Comparison of ENCODE assay signal across 8 cellular contexts in genomic region chr22:31662668-31663037, GRCh38. TPM values are rescaled to one million over a fixed set of nuclear protein-coding genes. Genes with fewer than 3 reads are reported as not detected.
DNase-seq lines count a peak whose midpoint lies in the region; ATAC-seq and TF ChIP-seq lines count a peak whose summit lies in the region.

No MANE protein-coding gene starts in this region.

- H3K4me3 ChIP-seq in AG09309 (ENCODE audit: control insufficient read depth, low read depth, low read length) = peak overlapping the region; percentile 87; the same call in 1 of the 2 replicates
- peak overlapping the region; percentile 93 for H3K4me3 ChIP-seq in naive thymus-derived CD4-positive, alpha-beta T cell (ENCODE audit: low read length)

- no peaks in the 10 kb centered on the region for H3K9me3 ChIP-seq in KOPT-K1 (ENCODE audit: insufficient read depth, low read length, poor library complexity, severe bottlenecking)
- no peaks in the 10 kb centered on the region for H3K9me3 ChIP-seq in naive thymus-derived CD4-positive, alpha-beta T cell (ENCODE audit: control insufficient read depth in 2 of 3, low read length in 3 of 3)

- H3K27me3 Mint-ChIP-seq in naive thymus-derived CD4-positive, alpha-beta T cell = no peaks in the 10 kb centered on the region

- H3K27ac ChIP-seq in KOPT-K1 (ENCODE audit: low read depth, low read length, poor library complexity, severe bottlenecking) (peak overlapping the region; percentile 53), cingulate gyrus (ENCODE audit: low read depth, low read length) (peak overlapping the region; percentile 16)
- peak overlapping the region; percentile 78 for H3K27ac ChIP-seq in naive thymus-derived CD4-positive, alpha-beta T cell (ENCODE audit: low read depth, low read length)

- CTCF ChIA-PET in naive thymus-derived CD4-positive, alpha-beta T cell (lab: Charles Lee) = interaction anchor here (1.0 to 2.0 kb wide), 2 partner anchors 17 to 28 kb away, joined by 3 to 5 read pairs; no protein-coding TSS in a partner anchor

- POLR2A ChIA-PET in naive thymus-derived CD4-positive, alpha-beta T cell (lab: Charles Lee) = interaction anchor here (0.6 to 3.0 kb wide), 16 partner anchors 14 to 555 kb away, joined by 3 to 30 read pairs (median 4); partner anchors contain the start of genes DEPDC5, DRG1 and SELENOM

- H3K27me3 ChIP-seq in naive thymus-derived CD4-positive, alpha-beta T cell (ENCODE audit: control insufficient read depth in 2 of 2, insufficient read depth in 2 of 2, low read length in 2 of 2) = no peaks in the 10 kb centered on the region

- H3K36me3 Mint-ChIP-seq in naive thymus-derived CD4-positive, alpha-beta T cell = peaks cover 0 to 4% (median 0%) of the 10 kb centered on the region in 5 donors

- TF ChIP-seq CTCF in AG09309 (IDR thresholded peaks at IDR 0.05; ENCODE audit: control insufficient read depth, insufficient read depth, low read depth, low read length, missing control alignments) = no peak

- ATAC-seq in naive thymus-derived CD4-positive, alpha-beta T cell = no peak
- no peak for ATAC-seq in GM18519 (IDR thresholded peaks at IDR 0.05; ENCODE audit: low FRiP score, unreplicated experiment)
- no peak for ATAC-seq in activated CD4-positive, CD25-positive, alpha-beta regulatory T cell treated with anti-CD3 and anti-CD28 coated beads, Interleukin-2, amount 50 U/mL, for 24 hours

- no peaks in the 10 kb centered on the region for H3K36me3 ChIP-seq in KOPT-K1 (ENCODE audit: insufficient read depth, low read length)
- peaks cover 0 to 5% (median 0%) of the 10 kb centered on the region in 3 experiments for H3K36me3 ChIP-seq in naive thymus-derived CD4-positive, alpha-beta T cell (ENCODE audit: control insufficient read depth in 2 of 3, insufficient read depth in 3 of 3, low read length in 3 of 3)

- peak overlapping the region; percentile 90 to 100 (median 98) for H3K4me3 Mint-ChIP-seq in naive thymus-derived CD4-positive, alpha-beta T cell

- H3K27ac Mint-ChIP-seq in naive thymus-derived CD4-positive, alpha-beta T cell = peak overlapping the region; percentile 90 to 100 (median 95)

- no peak for DNase-seq in AG09309 (ENCODE audit: low read depth)
- no peak for DNase-seq in naive thymus-derived CD4-positive, alpha-beta T cell
- no peak for DNase-seq in stimulated activated CD4-positive, alpha-beta T cell treated with anti-CD3 and anti-CD28 coated beads, Interleukin-2, amount 100 ng/mL, for 24 hours
- no peak for DNase-seq in NCI-H146 (lab: John Stamatoyannopoulos, UW)

- H3K4me1 Mint-ChIP-seq in naive thymus-derived CD4-positive, alpha-beta T cell = peaks cover 22 to 46% (median 38%) of the 10 kb centered on the region in 7 donors

- H3K4me1 ChIP-seq in naive thymus-derived CD4-positive, alpha-beta T cell (ENCODE audit: control insufficient read depth in 2 of 2, insufficient read depth in 2 of 2, low read length in 2 of 2) = peaks cover 10 to 18% of the 10 kb centered on the region in 2 donors

- intact Hi-C loops in naive thymus-derived CD4-positive, alpha-beta T cell (cut with micrococcal nuclease) = loop anchor here (1.0 to 10.0 kb wide), 13 partner anchors 14 to 1896 kb away; partner anchors contain the start of genes FBXO7 (in 2 of the 2), PRR14L (in 2 of the 2), EIF4ENIF1 (in 1 of the 2) and RFPL2 (in 1 of the 2)

- no peaks in the 10 kb centered on the region for H3K9me3 Mint-ChIP-seq in naive thymus-derived CD4-positive, alpha-beta T cell

RNA-seq across cellular contexts. Expression of gene PISD, which starts 0.6 kb away (rescaled TPM):
- total RNA-seq in naive thymus-derived CD4-positive, alpha-beta T cell = 10 to 100 TPM; 29.7 to 47.8 (median 35.5) TPM
- polyA plus RNA-seq in naive thymus-derived CD4-positive, alpha-beta T cell = 10 to 100 TPM; 15.3 to 18.8 TPM

Comparison
In these comparisons a context has a peak if more than half of its experiments do, and no peak if none do; other contexts are left out.
1. H3K27ac ChIP-seq: peak in every context shown above with its lines; median percentile 78 in naive thymus-derived CD4-positive, alpha-beta T cell; 53 in KOPT-K1; 16 in cingulate gyrus.